Comparison of ENCODE assay signal across 2 cellular contexts in genomic region chr17:39479631-39480030, GRCh38.
TF ChIP-seq lines count a peak whose summit lies in the region.

No MANE protein-coding gene starts in this region.

TF ChIP-seq in HEK293, 187 proteins besides CTCF, POLR2A, EP300 and RAD21 (continued from another document):
- TF ChIP-seq ZBTB17 (tag by site-specific recombination; IDR thresholded peaks at IDR 0.05): 0 out of 2 replicates have a peak, but pooled peaks have one; percentile 40

TF ChIP-seq in HepG2, 621 proteins besides CTCF, POLR2A, EP300 and RAD21 (continued from another document):
- TF ChIP-seq ZNF362 (CRISPR knock-in tag; IDR thresholded peaks at IDR 0.05; ENCODE audit: borderline replicate concordance) (peak; percentile 41; the same call in 1 of the 2 replicates), SP5 (CRISPR knock-in tag; IDR thresholded peaks at IDR 0.05; ENCODE audit: borderline replicate concordance, low read depth) (0 out of 2 replicates have a peak, but pooled peaks have one; percentile 36), FOSL2 (CRISPR knock-in tag; IDR thresholded peaks at IDR 0.05) (peak; percentile 46), ZBTB38 (CRISPR knock-in tag; IDR thresholded peaks at IDR 0.05) (0 out of 2 replicates have a peak, but pooled peaks have one; percentile 39), ZNF121 (CRISPR knock-in tag; IDR thresholded peaks at IDR 0.05) (peak; percentile 87)
